Comparison of ENCODE assay signal across 9 cellular contexts in genomic region chr1:112849967-112850641, GRCh38.
DNase-seq lines count a peak whose midpoint lies in the region; ATAC-seq and TF ChIP-seq lines count a peak whose summit lies in the region.
"Had no signal": no experiment of that assay in that cellular context is flagged by ENCODE, and none has a peak within 500 bp of the region (broad histone marks: within the 10 kb centered on the region; RNA-seq: fewer than 3 reads in every experiment).

No MANE protein-coding gene starts in this region.

- H3K9ac ChIP-seq in HUES6 (ENCODE audit: low read length) = peak overlapping the region; percentile 63
- H3K9ac ChIP-seq in adipocyte (ENCODE audit: low read length) = peak overlapping the region; percentile 60

- WGBS in stomach, 5 donors = 27 to 34% (median 30%) methylated on average over 41 of the region's 41 CpGs

- no peak for TF ChIP-seq CTCF in stomach (IDR thresholded peaks at IDR 0.05)

- no peak for TF ChIP-seq EP300 in stomach (IDR thresholded peaks at IDR 0.05)

- ATAC-seq in GM18511 (IDR thresholded peaks at IDR 0.05; ENCODE audit: unreplicated experiment) = no peak

- DNase-seq in adipocyte (ENCODE audit: low read depth) (no peak), islet precursor cell (peak; percentile 76), stomach (no peak), NCI-H1930 (lab: John Stamatoyannopoulos, UW) (no peak), NCI-H128 (lab: John Stamatoyannopoulos, UW; ENCODE audit: unreplicated experiment) (no peak), T-helper 9 cell (no peak)
- DNase-seq: stimulated activated naive CD4-positive, alpha-beta T cell treated with Interleukin-2 at 50 U/mL for 16 hours had no signal

- H3K4me3 ChIP-seq in HUES6 (ENCODE audit: low read depth, low read length) (peak overlapping the region; percentile 52), adipocyte (ENCODE audit: low read length) (peak overlapping the region; percentile 79), stomach (peak overlapping the region; percentile 38 to 59 (median 44))

- H3K36me3 ChIP-seq in HUES6 (ENCODE audit: control insufficient read depth, insufficient read depth, low read length) = no peaks in the 10 kb centered on the region
- no peaks in the 10 kb centered on the region for H3K36me3 ChIP-seq in adipocyte (ENCODE audit: control insufficient read depth, insufficient read depth, low read length, severe bottlenecking)
- H3K36me3 ChIP-seq in stomach = no peaks in the 10 kb centered on the region

- intact Hi-C loops in stomach (cut with DNase I; ENCODE audit: low total_unique reads) = no loop called here

- no peaks in the 10 kb centered on the region for H3K9me3 ChIP-seq in HUES6 (ENCODE audit: control insufficient read depth, insufficient read depth, low read depth, low read length)
- H3K9me3 ChIP-seq in adipocyte (ENCODE audit: control insufficient read depth, low read length) = no peaks in the 10 kb centered on the region
- no peaks in the 10 kb centered on the region for H3K9me3 ChIP-seq in stomach

- no peak for TF ChIP-seq POLR2A in stomach (IDR thresholded peaks at IDR 0.05)

- H3K4me1 ChIP-seq in HUES6 (ENCODE audit: control insufficient read depth, insufficient read depth, low read length) = peaks cover 19% of the 10 kb centered on the region
- H3K4me1 ChIP-seq in adipocyte (ENCODE audit: control insufficient read depth, insufficient read depth, low read length) = peaks cover 6% of the 10 kb centered on the region
- H3K4me1 ChIP-seq in stomach = peaks cover 11 to 23% (median 15%) of the 10 kb centered on the region in 4 donors

- no peaks in the 10 kb centered on the region; the same call in 1 of the 2 replicates for H3K27me3 ChIP-seq in HUES6 (ENCODE audit: control insufficient read depth, insufficient read depth, low read length)
- H3K27me3 ChIP-seq in adipocyte (replicated peaks; ENCODE audit: control insufficient read depth, insufficient read depth, low read length) = no peaks in the 10 kb centered on the region
- peaks cover 6 to 51% (median 40%) of the 10 kb centered on the region in 3 donors for H3K27me3 ChIP-seq in stomach

- peak overlapping the region; percentile 85 for H3K27ac ChIP-seq in HUES6 (ENCODE audit: low read depth, low read length)
- no peak overlapping the region for H3K27ac ChIP-seq in stomach
